In the genomic region with DNA sequence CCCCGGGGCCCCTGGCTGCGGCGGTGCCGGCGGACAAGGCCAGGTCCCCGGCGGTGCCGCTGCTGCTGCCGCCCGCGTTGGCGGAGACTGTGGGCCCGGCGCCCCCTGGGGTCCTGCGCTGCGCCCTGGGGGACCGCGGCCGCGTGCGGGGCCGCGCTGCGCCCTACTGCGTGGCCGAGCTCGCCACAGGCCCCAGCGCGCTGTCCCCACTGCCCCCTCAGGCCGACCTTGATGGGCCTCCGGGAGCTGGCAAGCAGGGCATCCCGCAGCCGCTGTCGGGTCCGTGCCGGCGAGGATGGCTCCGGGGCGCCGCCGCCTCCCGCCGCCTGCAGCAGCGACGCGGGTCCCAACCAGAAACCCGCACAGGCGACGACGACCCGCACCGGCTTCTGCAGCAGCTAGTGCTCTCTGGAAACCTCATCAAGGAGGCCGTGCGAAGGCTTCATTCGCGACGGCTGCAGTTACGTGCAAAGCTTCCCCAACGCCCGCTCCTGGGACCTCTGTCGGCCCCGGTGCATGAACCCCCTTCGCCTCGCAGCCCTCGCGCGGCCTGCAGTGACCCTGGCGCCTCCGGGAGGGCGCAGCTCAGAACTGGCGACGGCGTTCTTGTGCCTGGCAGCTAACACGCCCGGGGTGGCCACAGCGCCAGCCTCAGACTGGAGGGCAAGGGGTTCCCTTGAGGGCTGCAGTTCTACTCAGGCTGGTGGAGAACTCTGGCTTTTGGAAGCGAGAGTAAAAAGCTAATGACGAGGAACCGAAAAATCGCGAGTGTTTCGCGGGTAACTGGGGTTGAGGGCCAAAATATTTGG, we compare ENCODE assay signal across 8 cellular contexts. TPM values are rescaled to one million over a fixed set of nuclear protein-coding genes. Genes with fewer than 3 reads are reported as not detected.
A peak's percentile ranks its signal among the peaks of the same experiment; 100 is the strongest.
DNase-seq lines count a peak whose midpoint lies in the region; ATAC-seq and TF ChIP-seq lines count a peak whose summit lies in the region.

No MANE protein-coding gene starts in this region.

- no peak overlapping the region for H3K27ac ChIP-seq in MM.1S (ENCODE audit: low read length)
- H3K27ac ChIP-seq in mesendoderm (ENCODE audit: low read depth, low read length) = no peak overlapping the region

- peak overlapping the region; percentile 66 for H3K23ac ChIP-seq in mesendoderm (ENCODE audit: low read length)

- no peak overlapping the region for H4K8ac ChIP-seq in mesendoderm (ENCODE audit: low read depth, low read length)

- no peak overlapping the region for H3K4ac ChIP-seq in mesendoderm (ENCODE audit: low read depth, low read length)

- peak overlapping the region; percentile 69 for H3K27ac Mint-ChIP-seq in activated CD4-positive, alpha-beta memory T cell treated with anti-CD3 and anti-CD28 coated beads, Interleukin-2, amount 10 ng/mL, durations not matched to agents 7 days and 5 days

- no peaks in the 10 kb centered on the region for H3K9me3 ChIP-seq in MM.1S (replicated peaks; ENCODE audit: insufficient read depth, low read length)

- H3K4me3 ChIP-seq in MM.1S (ENCODE audit: low read length) = peak overlapping the region; percentile 71
- H3K4me3 ChIP-seq in mesendoderm (ENCODE audit: low read length) = peak overlapping the region; percentile 64

- H2BK120ac ChIP-seq in mesendoderm (ENCODE audit: low read depth, low read length) = no peak overlapping the region

- H3K4me2 ChIP-seq in MM.1S (ENCODE audit: low read depth, low read length) (peak overlapping the region; percentile 98), mesendoderm (ENCODE audit: low read length) (peak overlapping the region; percentile 77)

- H3K9ac ChIP-seq in MM.1S (ENCODE audit: low read length) (peak overlapping the region; percentile 55; the same call in 1 of the 2 replicates), mesendoderm (ENCODE audit: low read length) (peak overlapping the region; percentile 82)

- H3K4me1 ChIP-seq in MM.1S (ENCODE audit: low read length) (0 out of 2 replicates have a peak, but pooled peaks cover 5% of the 10 kb centered on the region), mesendoderm (ENCODE audit: control insufficient read depth, low read depth, low read length) (peaks cover 3% of the 10 kb centered on the region)

- H4K20me1 ChIP-seq in MM.1S (ENCODE audit: insufficient read depth, low read length) = no peaks in the 10 kb centered on the region

- WGBS in mesendoderm (ENCODE audit: extremely low coverage, insufficient coverage, low lambda C conversion rate) = no CpG with 5 or more reads among the region's 83 CpGs

- H2BK5ac ChIP-seq in mesendoderm (ENCODE audit: low read length) = no peak overlapping the region

- peak overlapping the region; percentile 96 for H2AFZ ChIP-seq in MM.1S (ENCODE audit: low read length)

- DNase-seq in DMS153 (lab: John Stamatoyannopoulos, UW) (peak; percentile 54), MM.1S (peak; percentile 62), mesendoderm (peak; percentile 79), NCI-H774 (lab: John Stamatoyannopoulos, UW) (no peak)
- DNase-seq in activated CD4-positive, alpha-beta memory T cell treated with anti-CD3 and anti-CD28 coated beads, Interleukin-2, amount 10 ng/mL, durations not matched to agents 7 days and 5 days = peak; percentile 65
- DNase-seq in effector CD8-positive, alpha-beta T cell (lab: John Stamatoyannopoulos, UW) = peak; percentile 29
- peak; percentile 34 to 37 for DNase-seq in stimulated activated CD8-positive, alpha-beta memory T cell treated with anti-CD3 and anti-CD28 coated beads, Interleukin-4, amount 100 ng/mL, for 1 hour (ENCODE audit: low read depth in 2 of 2, low spot score in 1 of 2)

- H2AK5ac ChIP-seq in mesendoderm (ENCODE audit: low read length) = no peak overlapping the region

- peak; percentile 41 for TF ChIP-seq CTCF in MM.1S (IDR thresholded peaks at IDR 0.05; ENCODE audit: low read length)

- CTCF ChIA-PET in activated CD4-positive, alpha-beta memory T cell treated with anti-CD3 and anti-CD28 coated beads, Interleukin-2, amount 10 ng/mL, durations not matched to agents 7 days and 5 days (lab: Charles Lee) = interaction anchor here (0.9 to 2.4 kb wide), 5 partner anchors 13 to 80 kb away, joined by 3 to 14 read pairs (median 5); partner anchors contain the start of gene FRAT2

- H2BK15ac ChIP-seq in mesendoderm (replicated peaks; ENCODE audit: low read depth) = no peak overlapping the region

- no peak overlapping the region for H4K5ac ChIP-seq in mesendoderm (ENCODE audit: low read length)

- H3K79me2 ChIP-seq in MM.1S (ENCODE audit: low read length) (no peaks in the 10 kb centered on the region), mesendoderm (ENCODE audit: control insufficient read depth, insufficient read depth, low read length) (no peaks in the 10 kb centered on the region)

- peaks cover 9% of the 10 kb centered on the region; the same call in 1 of the 2 replicates for H3F3A ChIP-seq in MM.1S (ENCODE audit: insufficient read depth, low read length)

- peak overlapping the region; percentile 79 for H3K4me3 Mint-ChIP-seq in activated CD4-positive, alpha-beta memory T cell treated with anti-CD3 and anti-CD28 coated beads, Interleukin-2, amount 10 ng/mL, durations not matched to agents 7 days and 5 days

- no peaks in the 10 kb centered on the region for H3K9me2 ChIP-seq in MM.1S (replicated peaks; ENCODE audit: insufficient read depth, low read length)

- POLR2A ChIA-PET in activated CD4-positive, alpha-beta memory T cell treated with anti-CD3 and anti-CD28 coated beads, Interleukin-2, amount 10 ng/mL, durations not matched to agents 7 days and 5 days (lab: Charles Lee) = interaction anchor here (1.0 to 3.5 kb wide), 9 partner anchors 9 to 171 kb away, joined by 3 to 51 read pairs (median 6); partner anchors contain the start of genes ARHGAP19 and FRAT2

- H3K18ac ChIP-seq in mesendoderm (ENCODE audit: low read length) = no peak overlapping the region

- H3K36me3 Mint-ChIP-seq in activated CD4-positive, alpha-beta memory T cell treated with anti-CD3 and anti-CD28 coated beads, Interleukin-2, amount 10 ng/mL, durations not matched to agents 7 days and 5 days (ENCODE audit: low read depth) = peaks cover 2% of the 10 kb centered on the region

- ATAC-seq in GM21576 (IDR thresholded peaks at IDR 0.05; ENCODE audit: unreplicated experiment) = peak; percentile 36

- H3K27me3 ChIP-seq in MM.1S (replicated peaks; ENCODE audit: insufficient read depth, low read length) = no peaks in the 10 kb centered on the region
- H3K27me3 ChIP-seq in mesendoderm (ENCODE audit: insufficient read depth, low read length, poor library complexity) = peaks cover 3% of the 10 kb centered on the region

- no peaks in the 10 kb centered on the region for H3K9me3 Mint-ChIP-seq in activated CD4-positive, alpha-beta memory T cell treated with anti-CD3 and anti-CD28 coated beads, Interleukin-2, amount 10 ng/mL, durations not matched to agents 7 days and 5 days

- no peaks in the 10 kb centered on the region for H3K79me1 ChIP-seq in mesendoderm (ENCODE audit: low read length)

- H3K27me3 Mint-ChIP-seq in activated CD4-positive, alpha-beta memory T cell treated with anti-CD3 and anti-CD28 coated beads, Interleukin-2, amount 10 ng/mL, durations not matched to agents 7 days and 5 days = peaks cover 4% of the 10 kb centered on the region

- peak overlapping the region; percentile 91 for H3K56ac ChIP-seq in mesendoderm (ENCODE audit: low read length)

- H3K36me3 ChIP-seq in MM.1S (replicated peaks; ENCODE audit: insufficient read depth, low read length) (no peaks in the 10 kb centered on the region), mesendoderm (ENCODE audit: control insufficient read depth, insufficient read depth, low read length) (no peaks in the 10 kb centered on the region)

- peaks cover 25% of the 10 kb centered on the region for H3K4me1 Mint-ChIP-seq in activated CD4-positive, alpha-beta memory T cell treated with anti-CD3 and anti-CD28 coated beads, Interleukin-2, amount 10 ng/mL, durations not matched to agents 7 days and 5 days

RNA-seq across cellular contexts. Expression of gene FRAT1, which starts 0.8 kb away (rescaled TPM):
- 1 to 10 TPM; 6.9 to 7.6 TPM for total RNA-seq in activated CD4-positive, alpha-beta memory T cell treated with anti-CD3 and anti-CD28 coated beads, Interleukin-2, amount 10 ng/mL, durations not matched to agents 7 days and 5 days
- 2.5 TPM for polyA plus RNA-seq in mesendoderm (2013, experiment 1 of 2)
- polyA plus RNA-seq in mesendoderm (2013, experiment 2 of 2) = 2.2 TPM

RNA-seq across cellular contexts. Expression of gene FRAT2, which starts 14.7 kb away (rescaled TPM):
- total RNA-seq in activated CD4-positive, alpha-beta memory T cell treated with anti-CD3 and anti-CD28 coated beads, Interleukin-2, amount 10 ng/mL, durations not matched to agents 7 days and 5 days = 10 to 100 TPM; 11.1 to 11.5 TPM
- polyA plus RNA-seq in mesendoderm (2013, experiment 1 of 2) = 35.3 TPM
- polyA plus RNA-seq in mesendoderm (2013, experiment 2 of 2) = 36.5 TPM

RNA-seq across cellular contexts. Expression of gene ARHGAP19, which starts 27.4 kb away (rescaled TPM):
- 10 to 100 TPM; 47.0 to 54.4 TPM for total RNA-seq in activated CD4-positive, alpha-beta memory T cell treated with anti-CD3 and anti-CD28 coated beads, Interleukin-2, amount 10 ng/mL, durations not matched to agents 7 days and 5 days
- 29.4 TPM for polyA plus RNA-seq in mesendoderm (2013, experiment 1 of 2)
- 28.1 TPM for polyA plus RNA-seq in mesendoderm (2013, experiment 2 of 2)
